2 cellular contexts compared by ENCODE assay signal in genomic region chr3:128107809-128108208, GRCh38.
TF ChIP-seq lines count a peak whose summit lies in the region.

No MANE protein-coding gene starts in this region.

TF ChIP-seq in liver, 16 proteins besides CTCF, POLR2A, EP300 and RAD21:
- TF ChIP-seq TAF1 (conservative IDR thresholded peaks at IDR 0.05) = no peak

TF ChIP-seq in HepG2, 621 proteins besides CTCF, POLR2A, EP300 and RAD21:
- no peak for TF ChIP-seq AHR (CRISPR knock-in tag; IDR thresholded peaks at IDR 0.05)
- no peak for TF ChIP-seq ZNF34 (CRISPR knock-in tag; IDR thresholded peaks at IDR 0.05; ENCODE audit: borderline replicate concordance)
- no peak for TF ChIP-seq XBP1 (CRISPR knock-in tag; IDR thresholded peaks at IDR 0.05)
- TF ChIP-seq, protein P1, sequence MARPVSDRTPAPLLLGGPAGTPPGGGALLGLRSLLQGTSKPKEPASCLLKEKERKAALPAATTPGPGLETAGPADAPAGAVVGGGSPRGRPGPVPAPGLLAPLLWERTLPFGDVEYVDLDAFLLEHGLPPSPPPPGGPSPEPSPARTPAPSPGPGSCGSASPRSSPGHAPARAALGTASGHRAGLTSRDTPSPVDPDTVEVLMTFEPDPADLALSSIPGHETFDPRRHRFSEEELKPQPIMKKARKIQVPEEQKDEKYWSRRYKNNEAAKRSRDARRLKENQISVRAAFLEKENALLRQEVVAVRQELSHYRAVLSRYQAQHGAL (CRISPR knock-in tag; IDR thresholded peaks at IDR 0.05; ENCODE audit: not compliant biosample characterization) = no peak
- no peak for TF ChIP-seq ZNF234 (CRISPR knock-in tag; conservative IDR thresholded peaks at IDR 0.05)
- no peak for TF ChIP-seq ZNF792 (CRISPR knock-in tag; IDR thresholded peaks at IDR 0.05)
- TF ChIP-seq, protein P2, sequence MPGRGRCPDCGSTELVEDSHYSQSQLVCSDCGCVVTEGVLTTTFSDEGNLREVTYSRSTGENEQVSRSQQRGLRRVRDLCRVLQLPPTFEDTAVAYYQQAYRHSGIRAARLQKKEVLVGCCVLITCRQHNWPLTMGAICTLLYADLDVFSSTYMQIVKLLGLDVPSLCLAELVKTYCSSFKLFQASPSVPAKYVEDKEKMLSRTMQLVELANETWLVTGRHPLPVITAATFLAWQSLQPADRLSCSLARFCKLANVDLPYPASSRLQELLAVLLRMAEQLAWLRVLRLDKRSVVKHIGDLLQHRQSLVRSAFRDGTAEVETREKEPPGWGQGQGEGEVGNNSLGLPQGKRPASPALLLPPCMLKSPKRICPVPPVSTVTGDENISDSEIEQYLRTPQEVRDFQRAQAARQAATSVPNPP (CRISPR knock-in tag; IDR thresholded peaks at IDR 0.05) = no peak
- TF ChIP-seq PITX1 (CRISPR knock-in tag; IDR thresholded peaks at IDR 0.05) = no peak
- no peak for TF ChIP-seq ZNF564 (CRISPR knock-in tag; IDR thresholded peaks at IDR 0.05)
- TF ChIP-seq ZXDC (CRISPR knock-in tag; IDR thresholded peaks at IDR 0.05) = no peak
